In genomic region chr7:19701471-19701870, GRCh38 we compare ENCODE assay signal across 1 cellular context.
TF ChIP-seq lines count a peak whose summit lies in the region.

No MANE protein-coding gene starts in this region.

TF ChIP-seq in WTC11, 78 proteins besides CTCF, POLR2A, EP300 and RAD21 (continued from another document):
- no peak for TF ChIP-seq ZNF532 (CRISPR knock-in tag; IDR thresholded peaks at IDR 0.05; ENCODE audit: borderline replicate concordance)
- no peak for TF ChIP-seq NFE2L1 (CRISPR knock-in tag; IDR thresholded peaks at IDR 0.05)
- TF ChIP-seq ZNF396 (CRISPR knock-in tag; IDR thresholded peaks at IDR 0.05; ENCODE audit: borderline replicate concordance), result no peak
- TF ChIP-seq AR (CRISPR knock-in tag; IDR thresholded peaks at IDR 0.05), result no peak
- no peak for TF ChIP-seq ZNF512 (CRISPR knock-in tag; IDR thresholded peaks at IDR 0.05; ENCODE audit: borderline replicate concordance)
- TF ChIP-seq NFATC4 (CRISPR knock-in tag; IDR thresholded peaks at IDR 0.05), result no peak
- TF ChIP-seq SMAD3 (CRISPR knock-in tag; IDR thresholded peaks at IDR 0.05; ENCODE audit: borderline replicate concordance), result no peak
- no peak for TF ChIP-seq GABPB1 (CRISPR knock-in tag; IDR thresholded peaks at IDR 0.05)
- no peak for TF ChIP-seq ZNF232 (CRISPR knock-in tag; IDR thresholded peaks at IDR 0.05)
- TF ChIP-seq HMGXB4 (CRISPR knock-in tag; IDR thresholded peaks at IDR 0.05), result no peak
